Comparison of ENCODE assay signal across 14 cellular contexts in genomic region chr10:73876157-73876556, GRCh38. TPM values are rescaled to one million over a fixed set of nuclear protein-coding genes. Genes with fewer than 3 reads are reported as not detected.
DNase-seq lines count a peak whose midpoint lies in the region; ATAC-seq, FAIRE-seq and TF ChIP-seq lines count a peak whose summit lies in the region.
"Had no signal": no experiment of that assay in that cellular context is flagged by ENCODE, and none has a peak within 500 bp of the region (broad histone marks: within the 10 kb centered on the region; RNA-seq: fewer than 3 reads in every experiment).

No MANE protein-coding gene starts in this region.

- no peaks in the 10 kb centered on the region for H3K36me3 ChIP-seq in HepG2 (replicated peaks in 1 of 2; ENCODE audit: control insufficient read depth in 1 of 2, insufficient read depth in 2 of 2, low read length in 2 of 2)
- H3K36me3 ChIP-seq in right lobe of liver: no peaks in the 10 kb centered on the region
- peaks cover 3% of the 10 kb centered on the region for H3K36me3 ChIP-seq in astrocyte (ENCODE audit: insufficient read depth, low read length)
- H3K36me3 ChIP-seq: upper lobe of right lung had no signal

- POLR2A ChIA-PET in HepG2 (lab: Yijun Ruan, JAX): interaction anchor here (3.2 kb wide), 1 partner anchor 36 kb away, joined by 23 read pairs; no protein-coding TSS in a partner anchor
- POLR2A ChIA-PET in naive thymus-derived CD8-positive, alpha-beta T cell (lab: Charles Lee): interaction anchor here (1.4 to 7.9 kb wide), 4 partner anchors 12 to 74 kb away, joined by 3 to 106 read pairs (median 34); no protein-coding TSS in a partner anchor

- H3K27me3 ChIP-seq in HepG2 (ENCODE audit: control insufficient read depth in 1 of 2, insufficient read depth in 2 of 2, low read length in 2 of 2) (no peaks in the 10 kb centered on the region; a peak in 2 of 5 replicates), right lobe of liver (no peaks in the 10 kb centered on the region), astrocyte (ENCODE audit: insufficient read depth, low read length) (no peaks in the 10 kb centered on the region)
- H3K27me3 ChIP-seq: SJSA1, upper lobe of right lung had no signal

- peak overlapping the region; percentile 18 for H3K27ac Mint-ChIP-seq in astrocyte (ENCODE audit: unreplicated experiment)
- H3K27ac Mint-ChIP-seq in naive thymus-derived CD8-positive, alpha-beta T cell: peak overlapping the region; percentile 29 to 97 (median 87)

- TF ChIP-seq RAD21 in HepG2 (CRISPR knock-in tag; IDR thresholded peaks at IDR 0.05): no peak

- no TSS peak for BruUV-seq in HepG2 (replicated peaks; lab: Mats Ljungman, UMichigan)

- CTCF ChIA-PET in HepG2 (lab: Yijun Ruan, JAX; ENCODE audit: low intra/inter-chr PET ratio, low total read pairs): no interaction called here

- no peaks in the 10 kb centered on the region for H3K9me3 Mint-ChIP-seq in astrocyte (ENCODE audit: unreplicated experiment)
- H3K9me3 Mint-ChIP-seq in naive thymus-derived CD8-positive, alpha-beta T cell: no peaks in the 10 kb centered on the region

- H3K4me2 ChIP-seq in HepG2 (ENCODE audit: low read depth, low read length): no peak overlapping the region
- no peak overlapping the region for H3K4me2 ChIP-seq in astrocyte (ENCODE audit: low read length)

- H2AFZ ChIP-seq in HepG2 (ENCODE audit: low read length) (no peak overlapping the region), astrocyte (ENCODE audit: low read depth, low read length) (no peak overlapping the region)

- peaks cover 15% of the 10 kb centered on the region for H3K4me1 Mint-ChIP-seq in astrocyte (ENCODE audit: low read depth, unreplicated experiment)
- peaks cover 40 to 66% (median 64%) of the 10 kb centered on the region in 4 donors for H3K4me1 Mint-ChIP-seq in naive thymus-derived CD8-positive, alpha-beta T cell

- H3K4me3 Mint-ChIP-seq in astrocyte (ENCODE audit: unreplicated experiment): peak overlapping the region; percentile 68
- peak overlapping the region in 6 of 10 donors; percentile 15 to 57 (median 32) for H3K4me3 Mint-ChIP-seq in naive thymus-derived CD8-positive, alpha-beta T cell

- H3K27ac ChIP-seq in HepG2 (ENCODE audit: extremely low read length, insufficient read depth, low read length): no peak overlapping the region
- no peak overlapping the region for H3K27ac ChIP-seq in right lobe of liver
- no peak overlapping the region for H3K27ac ChIP-seq in astrocyte (ENCODE audit: low read depth, low read length)
- H3K27ac ChIP-seq: SJSA1, upper lobe of right lung had no signal

- H4K20me1 ChIP-seq in HepG2 (ENCODE audit: insufficient read depth, low read length) (peaks cover 13% of the 10 kb centered on the region; the same call in 1 of the 2 replicates), astrocyte (ENCODE audit: insufficient read depth, low read length) (peaks cover 23% of the 10 kb centered on the region)

- H3K4me1 ChIP-seq in HepG2 (ENCODE audit: insufficient read depth, low read length) (peaks cover 62% of the 10 kb centered on the region), right lobe of liver (peaks cover 0 to 18% (median 0%) of the 10 kb centered on the region in 4 donors), astrocyte (ENCODE audit: insufficient read depth, low read length) (peaks cover 7% of the 10 kb centered on the region)

- in situ Hi-C loops in HepG2 (cut with HindIII; ENCODE audit: extremely low pct_ligation_motif_present, low pct_unique_long_range_greater_than_20kb): no loop called here

- no peak for DNase-seq in HepG2 (ENCODE audit: low spot score)
- DNase-seq in right lobe of liver: no peak
- no peak for DNase-seq in astrocyte (ENCODE audit: low read depth)
- DNase-seq in naive thymus-derived CD8-positive, alpha-beta T cell: no peak
- DNase-seq in SIG-M5 treated with dmso at 0.1 percent for 504 hours (lab: John Stamatoyannopoulos, UW; ENCODE audit: unreplicated experiment): no peak
- no peak for DNase-seq in SHP77 (lab: John Stamatoyannopoulos, UW)
- DNase-seq in C1 segment of cervical spinal cord (lab: John Stamatoyannopoulos, UW): no peak
- DNase-seq: activated CD8-positive, alpha-beta memory T cell treated with anti-CD3 and anti-CD28 coated beads, Interleukin-2, amount 50 U/mL, for 4 hours; amygdala; NCI-H1930; upper lobe of right lung had no signal

- intact Hi-C loops in HepG2 (cut with micrococcal nuclease; ENCODE audit: unreplicated experiment): loop anchor here (5.0 kb wide), 1 partner anchor 104 kb away; a partner anchor contains a TSS
- intact Hi-C loops in right lobe of liver (cut with DNase I): no loop called here

- TF ChIP-seq CTCF in HepG2 (CRISPR knock-in tag; IDR thresholded peaks at IDR 0.05) (no peak), right lobe of liver (IDR thresholded peaks at IDR 0.05) (no peak), astrocyte (IDR thresholded peaks at IDR 0.05; ENCODE audit: insufficient read depth, low read depth, low read length) (no peak)

- peaks cover 2% of the 10 kb centered on the region for H3K36me3 Mint-ChIP-seq in astrocyte (ENCODE audit: low read depth, unreplicated experiment)
- H3K36me3 Mint-ChIP-seq in naive thymus-derived CD8-positive, alpha-beta T cell: peaks cover 0 to 18% (median 6%) of the 10 kb centered on the region in 3 donors

- peaks cover 14% of the 10 kb centered on the region for H3K27me3 Mint-ChIP-seq in astrocyte (ENCODE audit: low read depth, unreplicated experiment)
- no peaks in the 10 kb centered on the region for H3K27me3 Mint-ChIP-seq in naive thymus-derived CD8-positive, alpha-beta T cell

- H3K9me3 ChIP-seq in HepG2 (ENCODE audit: low read length) (no peaks in the 10 kb centered on the region), right lobe of liver (no peaks in the 10 kb centered on the region), astrocyte (ENCODE audit: insufficient read depth, low read depth, low read length) (no peaks in the 10 kb centered on the region)
- H3K9me3 ChIP-seq: SJSA1, upper lobe of right lung had no signal

- H3K9ac ChIP-seq in HepG2 (ENCODE audit: insufficient read depth, low read depth, low read length) (no peak overlapping the region), astrocyte (ENCODE audit: low read length) (no peak overlapping the region)

- WGBS in HepG2 (ENCODE audit: low lambda C conversion rate): 23% methylated on average over 3 of the region's 4 CpGs
- no CpG with 5 or more reads among the region's 4 CpGs for WGBS in right lobe of liver (ENCODE audit: insufficient coverage, low coverage, low lambda C conversion rate, missing lambda C conversion rate)

- H3K79me2 ChIP-seq in HepG2 (ENCODE audit: insufficient read depth, low read length): peaks cover 14% of the 10 kb centered on the region
- peaks cover 2% of the 10 kb centered on the region for H3K79me2 ChIP-seq in astrocyte (ENCODE audit: insufficient read depth, low read length)

- no peak for FAIRE-seq in HepG2 (lab: Jason Lieb, UNC)
- no peak for FAIRE-seq in astrocyte (lab: Jason Lieb, UNC)
- FAIRE-seq: TTC549 had no signal

- TF ChIP-seq EP300 in HepG2 (IDR thresholded peaks at IDR 0.05; ENCODE audit: low read depth in 2 of 2, low read length in 2 of 2): no peak
- no peak for TF ChIP-seq EP300 in HepG2 (CRISPR knock-in tag; IDR thresholded peaks at IDR 0.05; ENCODE audit: borderline replicate concordance)

- ATAC-seq in HepG2: no peak
- ATAC-seq in right lobe of liver: no peak
- no peak for ATAC-seq in naive thymus-derived CD8-positive, alpha-beta T cell
- ATAC-seq in GM21825 (IDR thresholded peaks at IDR 0.05; ENCODE audit: unreplicated experiment): no peak
- ATAC-seq: upper lobe of right lung had no signal

- TF ChIP-seq POLR2A in HepG2 (IDR thresholded peaks at IDR 0.05; ENCODE audit: insufficient read depth in 1 of 2, low read depth in 2 of 2, low read length in 2 of 2) (no peak), right lobe of liver (IDR thresholded peaks at IDR 0.05) (no peak)

- H3K4me3 ChIP-seq in HepG2 (replicated peaks in 1 of 3; ENCODE audit: insufficient read depth in 1 of 3, low read depth in 2 of 3, low read length in 3 of 3) (no peak overlapping the region), right lobe of liver (no peak overlapping the region), astrocyte (ENCODE audit: insufficient read depth, low read depth, low read length) (no peak overlapping the region)
- H3K4me3 ChIP-seq: SJSA1, upper lobe of right lung had no signal

RNA-seq across cellular contexts. Expression of gene CAMK2G, which starts 1.8 kb away (rescaled TPM):
- total RNA-seq in HepG2 (2016; rRNA removed; fragmentation: Illumina TruSeq; extraction: Trizol) (13.0 and 15.9 TPM in 2 replicates), right lobe of liver (10 to 100 TPM in 2 of 6 experiments, 1 to 10 TPM in 4; 8.3 to 10.7 (median 9.4) TPM), astrocyte (16.6 and 19.8 TPM in 2 replicates)
- total RNA-seq in HepG2 (2016; cell fraction: cytosol; rRNA removed; fragmentation: Illumina TruSeq; extraction: Trizol; ENCODE audit: low read depth): 4.7 and 5.8 TPM in 2 replicates
- 10.6 and 15.6 TPM in 2 replicates for total RNA-seq in HepG2 (2016; cell fraction: insoluble cytoplasmic fraction; rRNA removed; fragmentation: Illumina TruSeq; extraction: Trizol)
- 10.3 and 11.5 TPM in 2 replicates for total RNA-seq in HepG2 (2016; cell fraction: membrane; rRNA removed; fragmentation: Illumina TruSeq; extraction: Trizol)
- 16.8 and 19.6 TPM in 2 replicates for total RNA-seq in HepG2 (2016; cell fraction: nucleus; rRNA removed; fragmentation: Illumina TruSeq; extraction: Trizol)
- 18.8 and 19.3 TPM in 2 replicates for polyA plus RNA-seq in HepG2 (2011; rRNA removed)
- polyA plus RNA-seq in HepG2 (2011; cell fraction: cytosol; rRNA removed): 15.0 and 15.2 TPM in 2 replicates
- 53.3 and 57.3 TPM in 2 replicates for polyA plus RNA-seq in HepG2 (2011; cell fraction: nucleus; rRNA removed)
- polyA plus RNA-seq in HepG2 (2012): 10.4 and 10.5 TPM in 2 replicates
- 4.0 TPM in 2 replicates for polyA plus RNA-seq in HepG2 (2016; cell fraction: cytosol; fragmentation: Illumina TruSeq; extraction: Trizol; ENCODE audit: low read depth)
- 9.8 and 10.5 TPM in 2 replicates for polyA plus RNA-seq in HepG2 (2016; cell fraction: insoluble cytoplasmic fraction; fragmentation: Illumina TruSeq; extraction: Trizol; ENCODE audit: low read depth)
- 5.7 and 6.7 TPM in 2 replicates for polyA plus RNA-seq in HepG2 (2016; cell fraction: membrane; fragmentation: Illumina TruSeq; extraction: Trizol; ENCODE audit: low read depth)
- 46.0 and 46.5 TPM in 2 replicates for polyA plus RNA-seq in HepG2 (2016; cell fraction: nucleus; fragmentation: Illumina TruSeq; extraction: Trizol; ENCODE audit: insufficient read depth, low read depth)
- polyA minus RNA-seq in HepG2 (2011; rRNA and poly(A)+ RNA removed; ENCODE audit: low replicate concordance): 17.4 and 41.1 TPM in 2 replicates
- 7.7 and 8.2 TPM in 2 replicates for polyA minus RNA-seq in HepG2 (2011; cell fraction: cytosol; rRNA and poly(A)+ RNA removed)
- 17.5 and 19.6 TPM in 2 replicates for polyA minus RNA-seq in HepG2 (2011; cell fraction: nucleus; rRNA and poly(A)+ RNA removed)
- 10 to 100 TPM; 60.4 to 61.7 TPM for total RNA-seq in naive thymus-derived CD8-positive, alpha-beta T cell
- polyA plus RNA-seq in naive thymus-derived CD8-positive, alpha-beta T cell: 1 to 10 TPM; 4.6 to 6.7 (median 5.1) TPM

RNA-seq across cellular contexts. Expression of gene PLAU, which starts 34.8 kb away (rescaled TPM):
- total RNA-seq in HepG2 (2016; rRNA removed; fragmentation: Illumina TruSeq; extraction: Trizol) (4.8 and 11.2 TPM in 2 replicates), right lobe of liver (1 to 10 TPM in 2 of 6 experiments, under 1 TPM in 4; 0.24 to 4.3 (median 0.87) TPM), astrocyte (81.2 and 90.2 TPM in 2 replicates)
- 1.9 and 6.6 TPM in 2 replicates for total RNA-seq in HepG2 (2016; cell fraction: cytosol; rRNA removed; fragmentation: Illumina TruSeq; extraction: Trizol; ENCODE audit: low read depth)
- total RNA-seq in HepG2 (2016; cell fraction: insoluble cytoplasmic fraction; rRNA removed; fragmentation: Illumina TruSeq; extraction: Trizol): 5.2 and 16.9 TPM in 2 replicates
- 4.7 and 7.7 TPM in 2 replicates for total RNA-seq in HepG2 (2016; cell fraction: membrane; rRNA removed; fragmentation: Illumina TruSeq; extraction: Trizol)
- total RNA-seq in HepG2 (2016; cell fraction: nucleus; rRNA removed; fragmentation: Illumina TruSeq; extraction: Trizol): 9.1 and 18.5 TPM in 2 replicates
- 0.37 and 0.45 TPM in 2 replicates for polyA plus RNA-seq in HepG2 (2011; rRNA removed)
- 0.39 and 0.50 TPM in 2 replicates for polyA plus RNA-seq in HepG2 (2011; cell fraction: cytosol; rRNA removed)
- 0.51 and 0.62 TPM in 2 replicates for polyA plus RNA-seq in HepG2 (2011; cell fraction: nucleus; rRNA removed)
- polyA plus RNA-seq in HepG2 (2012): 0.13 and 0.16 TPM in 2 replicates
- polyA plus RNA-seq in HepG2 (2016; cell fraction: cytosol; fragmentation: Illumina TruSeq; extraction: Trizol; ENCODE audit: low read depth): 1.0 and 2.5 TPM in 2 replicates
- 4.9 and 5.1 TPM in 2 replicates for polyA plus RNA-seq in HepG2 (2016; cell fraction: insoluble cytoplasmic fraction; fragmentation: Illumina TruSeq; extraction: Trizol; ENCODE audit: low read depth)
- polyA plus RNA-seq in HepG2 (2016; cell fraction: membrane; fragmentation: Illumina TruSeq; extraction: Trizol; ENCODE audit: low read depth): 2.7 and 3.5 TPM in 2 replicates
- 18.1 and 26.1 TPM in 2 replicates for polyA plus RNA-seq in HepG2 (2016; cell fraction: nucleus; fragmentation: Illumina TruSeq; extraction: Trizol; ENCODE audit: insufficient read depth, low read depth)
- polyA minus RNA-seq in HepG2 (2011; rRNA and poly(A)+ RNA removed; ENCODE audit: low replicate concordance): 0.10 and 5.1 TPM in 2 replicates
- polyA minus RNA-seq in HepG2 (2011; cell fraction: cytosol; rRNA and poly(A)+ RNA removed): not detected in 2 replicates
- 0.13 TPM in 1 of 2 replicates, not detected in the other for polyA minus RNA-seq in HepG2 (2011; cell fraction: nucleus; rRNA and poly(A)+ RNA removed)
- under 1 TPM; 0.26 to 0.30 TPM for total RNA-seq in naive thymus-derived CD8-positive, alpha-beta T cell
- polyA plus RNA-seq in naive thymus-derived CD8-positive, alpha-beta T cell: not detected
